In genomic region chr10:73439605-73440298, GRCh38 we compare ENCODE assay signal across 10 cellular contexts. TPM values are rescaled to one million over a fixed set of nuclear protein-coding genes. Genes with fewer than 3 reads are reported as not detected.
DNase-seq lines count a peak whose midpoint lies in the region; ATAC-seq, FAIRE-seq and TF ChIP-seq lines count a peak whose summit lies in the region.
"Had no signal": no experiment of that assay in that cellular context is flagged by ENCODE, and none has a peak within 500 bp of the region (broad histone marks: within the 10 kb centered on the region; RNA-seq: fewer than 3 reads in every experiment).

No MANE protein-coding gene starts in this region.

- H3K27ac ChIP-seq in astrocyte (ENCODE audit: low read depth, low read length), result no peak overlapping the region
- H3K27ac ChIP-seq: neutrophil had no signal

- peak overlapping the region; percentile 39 for H3K4me2 ChIP-seq in astrocyte (ENCODE audit: low read length)

- peaks cover 12% of the 10 kb centered on the region for H3K4me1 ChIP-seq in astrocyte (ENCODE audit: insufficient read depth, low read length)

- DNase-seq in Ammon's horn (ENCODE audit: low spot score) (peak; percentile 14), HFF-Myc (ENCODE audit: extremely low read depth, low read depth) (peak; percentile 9), astrocyte (ENCODE audit: low read depth) (peak; percentile 71), kidney tubule cell (ENCODE audit: low spot score) (peak; percentile 65), endothelial cell (ENCODE audit: low spot score) (no peak), NCI-H82 (lab: John Stamatoyannopoulos, UW) (no peak)

- H3K4me1 Mint-ChIP-seq in astrocyte (ENCODE audit: low read depth, unreplicated experiment), result peaks cover 15% of the 10 kb centered on the region
- no peaks in the 10 kb centered on the region for H3K4me1 Mint-ChIP-seq in endothelial cell (ENCODE audit: unreplicated experiment)

- no peaks in the 10 kb centered on the region for H3K9me3 Mint-ChIP-seq in astrocyte (ENCODE audit: unreplicated experiment)
- H3K9me3 Mint-ChIP-seq in endothelial cell (ENCODE audit: unreplicated experiment), result no peaks in the 10 kb centered on the region

- H3K36me3 Mint-ChIP-seq in astrocyte (ENCODE audit: low read depth, unreplicated experiment) (no peaks in the 10 kb centered on the region), endothelial cell (ENCODE audit: low read depth, unreplicated experiment) (no peaks in the 10 kb centered on the region)

- no peak overlapping the region for H3K9ac ChIP-seq in astrocyte (ENCODE audit: low read length)

- H3K27ac Mint-ChIP-seq in astrocyte (ENCODE audit: unreplicated experiment) (peak overlapping the region; percentile 12), endothelial cell (ENCODE audit: unreplicated experiment) (no peak overlapping the region)

- no peaks in the 10 kb centered on the region for H3K9me3 ChIP-seq in astrocyte (ENCODE audit: insufficient read depth, low read depth, low read length)
- H3K9me3 ChIP-seq: neutrophil had no signal

- FAIRE-seq in astrocyte (lab: Jason Lieb, UNC), result peak; percentile 96
- FAIRE-seq: G401.6 had no signal

- no peak for ATAC-seq in GM18873 (IDR thresholded peaks at IDR 0.05; ENCODE audit: low FRiP score, unreplicated experiment)
- no peak for ATAC-seq in HG03521 (IDR thresholded peaks at IDR 0.05; ENCODE audit: unreplicated experiment)

- no peak overlapping the region for H2AFZ ChIP-seq in astrocyte (ENCODE audit: low read depth, low read length)

- H3K27me3 Mint-ChIP-seq in astrocyte (ENCODE audit: low read depth, unreplicated experiment) (no peaks in the 10 kb centered on the region), endothelial cell (ENCODE audit: unreplicated experiment) (no peaks in the 10 kb centered on the region)

- TF ChIP-seq CTCF in HFF-Myc (IDR thresholded peaks at IDR 0.05; ENCODE audit: low read depth, low read length, missing control alignments), result no peak
- TF ChIP-seq CTCF in astrocyte (IDR thresholded peaks at IDR 0.05; ENCODE audit: insufficient read depth, low read depth, low read length), result no peak
- TF ChIP-seq CTCF in endothelial cell (IDR thresholded peaks at IDR 0.05; ENCODE audit: unreplicated experiment), result no peak

- peaks cover 27% of the 10 kb centered on the region for H3K36me3 ChIP-seq in astrocyte (ENCODE audit: insufficient read depth, low read length)

- H4K20me1 ChIP-seq in astrocyte (ENCODE audit: insufficient read depth, low read length), result no peaks in the 10 kb centered on the region

- H3K27me3 ChIP-seq in astrocyte (ENCODE audit: insufficient read depth, low read length), result no peaks in the 10 kb centered on the region
- H3K27me3 ChIP-seq: neutrophil had no signal

- H3K4me3 Mint-ChIP-seq in astrocyte (ENCODE audit: unreplicated experiment) (no peak overlapping the region), endothelial cell (ENCODE audit: unreplicated experiment) (no peak overlapping the region)

- H3K79me2 ChIP-seq in astrocyte (ENCODE audit: insufficient read depth, low read length), result no peaks in the 10 kb centered on the region

- no peak overlapping the region for H3K4me3 ChIP-seq in HFF-Myc (replicated peaks; ENCODE audit: low read depth, low read length)
- no peak overlapping the region for H3K4me3 ChIP-seq in astrocyte (ENCODE audit: insufficient read depth, low read depth, low read length)

RNA-seq across cellular contexts. Expression of gene MSS51, which starts 6.4 kb away (rescaled TPM):
- total RNA-seq in astrocyte (0.87 and 1.1 TPM in 2 replicates), endothelial cell (ENCODE audit: unreplicated experiment) (2.0 TPM)

RNA-seq across cellular contexts. Expression of gene ANXA7, which starts 25.9 kb away (rescaled TPM):
- total RNA-seq in astrocyte, result 74.7 and 79.6 TPM in 2 replicates
- 92.6 TPM for total RNA-seq in endothelial cell (ENCODE audit: unreplicated experiment)

RNA-seq across cellular contexts. Expression of gene PPP3CB, which starts 56.1 kb away (rescaled TPM):
- total RNA-seq in astrocyte (29.2 and 30.8 TPM in 2 replicates), endothelial cell (ENCODE audit: unreplicated experiment) (18.5 TPM)

Comparison
In these comparisons a context has a peak if more than half of its experiments do, and no peak if none do; other contexts are left out.
1. DNase-seq: peak in Ammon's horn (single experiment), HFF-Myc (single experiment), astrocyte (single experiment) and kidney tubule cell (single experiment); none in endothelial cell (single experiment) and NCI-H82 (single experiment).